Comparison of ENCODE assay signal across 14 cellular contexts in genomic region chr15:63985221-63986184, GRCh38.
DNase-seq lines count a peak whose midpoint lies in the region; ATAC-seq and TF ChIP-seq lines count a peak whose summit lies in the region.
"Had no signal": no experiment of that assay in that cellular context is flagged by ENCODE, and none has a peak within 500 bp of the region (broad histone marks: within the 10 kb centered on the region; RNA-seq: fewer than 3 reads in every experiment).

No MANE protein-coding gene starts in this region.

- H3K36me3 ChIP-seq in SK-N-MC (ENCODE audit: insufficient read depth, low read length) (no peaks in the 10 kb centered on the region), heart right ventricle (peaks cover 0 to 5% (median 0%) of the 10 kb centered on the region in 9 donors)
- H3K36me3 ChIP-seq in CD4-positive, alpha-beta memory T cell (ENCODE audit: insufficient read depth, low read length) = no peaks in the 10 kb centered on the region

- CTCF ChIA-PET in CD4-positive, alpha-beta memory T cell (lab: Charles Lee; ENCODE audit: partially characterized antibody) = interaction anchor here (1.5 kb wide), 1 partner anchor 40 kb away, joined by 3 read pairs; no protein-coding TSS in a partner anchor

- H3K4me3 Mint-ChIP-seq in CD4-positive, alpha-beta memory T cell = no peak overlapping the region
- H3K4me3 Mint-ChIP-seq: GM23338; naive thymus-derived CD4-positive, alpha-beta T cell had no signal

- peak overlapping the region; percentile 82 for H3K27ac ChIP-seq in SK-N-MC
- peak overlapping the region; percentile 76 to 91 (median 88) for H3K27ac ChIP-seq in heart right ventricle
- H3K27ac ChIP-seq in CD4-positive, alpha-beta memory T cell (ENCODE audit: low read depth, low read length) = no peak overlapping the region

- TF ChIP-seq CTCF in AG10803 (conservative IDR thresholded peaks at IDR 0.05; ENCODE audit: low read length) (no peak), heart right ventricle (IDR thresholded peaks at IDR 0.05) (no peak)

- H3K27me3 Mint-ChIP-seq in CD4-positive, alpha-beta memory T cell = no peaks in the 10 kb centered on the region
- H3K27me3 Mint-ChIP-seq: naive thymus-derived CD4-positive, alpha-beta T cell had no signal

- peak; percentile 87 to 95 (median 90) for ATAC-seq in heart right ventricle
- ATAC-seq: GM23338; naive thymus-derived CD4-positive, alpha-beta T cell had no signal

- DNase-seq in AG10803 (ENCODE audit: low read depth) (peak; percentile 59), SK-N-MC (ENCODE audit: low read depth, low spot score) (no peak), heart right ventricle (peak; percentile 83 to 85), posterior cingulate gyrus (peak; percentile 22 to 89 (median 38)), NCI-H1436 treated with DMSO at 0.1 percent for 48 hours (lab: John Stamatoyannopoulos, UW) (no peak), SIG-M5 treated with dmso at 0.1 percent for 504 hours (lab: John Stamatoyannopoulos, UW; ENCODE audit: unreplicated experiment) (no peak), activated T-cell treated with anti-CD3 and anti-CD28 coated beads for 4 hours (no peak)
- DNase-seq in CD4-positive, alpha-beta memory T cell = no peak
- DNase-seq: activated CD4-positive, alpha-beta T cell treated with anti-CD3 and anti-CD28 coated beads, Interleukin-2, amount 50 U/mL, for 1 hour; activated gamma-delta T cell treated with Interleukin-2 at 50 U/mL for 16 hours; naive thymus-derived CD4-positive, alpha-beta T cell; NCI-H2227 treated with DMSO at 0.1 percent for 48 hours; stimulated activated CD4-positive, alpha-beta T cell treated with anti-CD3 and anti-CD28 coated beads, Interleukin-4, amount 100 ng/mL, for 24 hours had no signal

- no peaks in the 10 kb centered on the region for H3K9me3 Mint-ChIP-seq in CD4-positive, alpha-beta memory T cell
- H3K9me3 Mint-ChIP-seq: GM23338 had no signal

- H3K36me3 Mint-ChIP-seq in CD4-positive, alpha-beta memory T cell = no peaks in the 10 kb centered on the region
- H3K36me3 Mint-ChIP-seq: naive thymus-derived CD4-positive, alpha-beta T cell had no signal

- H3K4me3 ChIP-seq in AG10803 (ENCODE audit: low read length) = no peak overlapping the region
- H3K4me3 ChIP-seq in SK-N-MC = no peak overlapping the region
- H3K4me3 ChIP-seq in heart right ventricle = no peak overlapping the region
- no peak overlapping the region for H3K4me3 ChIP-seq in CD4-positive, alpha-beta memory T cell (ENCODE audit: low read length in 2 of 2)
- H3K4me3 ChIP-seq: GM23338 had no signal

- no peaks in the 10 kb centered on the region for H3K27me3 ChIP-seq in heart right ventricle
- no peaks in the 10 kb centered on the region for H3K27me3 ChIP-seq in CD4-positive, alpha-beta memory T cell (ENCODE audit: insufficient read depth, low read length)

- H3K9ac ChIP-seq in SK-N-MC (ENCODE audit: insufficient read length) = no peak overlapping the region

- peaks cover 31 to 78% (median 70%) of the 10 kb centered on the region in 9 donors for H3K4me1 ChIP-seq in heart right ventricle
- H3K4me1 ChIP-seq in CD4-positive, alpha-beta memory T cell (ENCODE audit: insufficient read depth, low read length) = no peaks in the 10 kb centered on the region

- H3K4me1 Mint-ChIP-seq in CD4-positive, alpha-beta memory T cell = no peaks in the 10 kb centered on the region

- intact Hi-C loops in heart right ventricle (cut with DNase I) = loop anchor here in 1 of 10 donors (5.0 kb wide), 1 partner anchor 62 kb away; the partner anchor contains the start of gene DAPK2
- intact Hi-C loops in posterior cingulate gyrus (cut with DNase I) = no loop called here
- intact Hi-C loops in CD4-positive, alpha-beta memory T cell (cut with micrococcal nuclease) = no loop called here

- 44 to 56% methylated on average over 17 of the region's 17 CpGs for WGBS in heart right ventricle, 2 donors

- POLR2A ChIA-PET in CD4-positive, alpha-beta memory T cell (lab: Charles Lee; ENCODE audit: partially characterized antibody) = interaction anchor here (1.5 kb wide), 1 partner anchor 19 kb away, joined by 5 read pairs; no protein-coding TSS in a partner anchor

- H3K27ac Mint-ChIP-seq in CD4-positive, alpha-beta memory T cell = peak overlapping the region in 1 of 7 donors; percentile 56
- H3K27ac Mint-ChIP-seq: GM23338; naive thymus-derived CD4-positive, alpha-beta T cell had no signal

- H3K9me3 ChIP-seq in SK-N-MC (ENCODE audit: low read depth, low read length) (no peaks in the 10 kb centered on the region), heart right ventricle (no peaks in the 10 kb centered on the region)
- H3K9me3 ChIP-seq in CD4-positive, alpha-beta memory T cell (ENCODE audit: control insufficient read depth in 1 of 2, low read length in 2 of 2) = no peaks in the 10 kb centered on the region

Comparison
In these comparisons a context has a peak if more than half of its experiments do, and no peak if none do; other contexts are left out.
1. DNase-seq: peak in AG10803 (single experiment), heart right ventricle (2 of 2) and posterior cingulate gyrus (10 of 10); none in SK-N-MC (single experiment), CD4-positive, alpha-beta memory T cell (0 of 5), NCI-H1436 treated with DMSO at 0.1 percent for 48 hours (single experiment), SIG-M5 treated with dmso at 0.1 percent for 504 hours (single experiment) and activated T-cell treated with anti-CD3 and anti-CD28 coated beads for 4 hours (single experiment).